14 cellular contexts compared by ENCODE assay signal in the genomic region with DNA sequence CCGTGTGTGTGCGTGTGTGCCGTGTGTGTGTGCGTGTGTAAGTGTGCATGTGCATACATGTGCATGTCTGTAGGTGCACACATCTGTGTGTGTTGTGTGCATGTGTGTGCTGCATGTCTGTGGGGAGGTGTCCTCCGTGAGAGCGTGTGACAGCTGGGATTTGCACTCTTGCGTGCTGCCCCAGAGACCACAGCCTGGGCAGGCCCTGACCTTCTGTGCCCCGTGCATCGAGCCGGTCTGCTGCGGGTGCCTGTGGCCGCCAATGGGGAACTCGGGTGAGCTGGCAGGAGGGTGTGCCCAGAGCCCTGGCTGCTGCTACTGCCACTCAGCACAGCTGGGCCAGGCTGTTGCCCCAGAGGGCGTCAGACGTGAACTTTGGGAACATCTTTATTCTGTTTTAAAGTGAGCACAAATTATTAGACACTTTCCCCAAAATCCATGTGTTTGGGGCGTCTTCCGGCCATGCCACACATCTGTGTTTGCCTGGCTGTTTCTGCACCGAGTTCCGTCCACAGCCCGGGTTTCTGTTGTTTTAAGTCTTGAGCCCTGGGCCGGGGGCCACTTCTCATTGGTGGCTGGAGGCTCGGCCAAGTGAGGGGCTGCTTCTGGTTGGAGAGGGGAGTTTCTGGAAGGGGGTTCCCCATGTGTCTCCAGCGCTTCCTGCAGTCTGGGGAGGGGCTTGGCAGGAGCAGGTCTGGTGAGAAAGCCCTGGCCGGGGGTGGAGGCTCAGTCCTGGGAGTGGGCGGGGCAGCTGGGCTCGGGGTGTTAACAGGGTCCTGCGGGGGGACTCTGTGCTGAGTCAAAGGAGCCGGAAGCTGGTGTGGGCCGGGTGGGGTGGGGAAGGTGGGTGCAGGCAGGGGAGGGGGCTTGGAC. TPM values are rescaled to one million over a fixed set of nuclear protein-coding genes. Genes with fewer than 3 reads are reported as not detected.
DNase-seq lines count a peak whose midpoint lies in the region; FAIRE-seq and TF ChIP-seq lines count a peak whose summit lies in the region.
"Had no signal": no experiment of that assay in that cellular context is flagged by ENCODE, and none has a peak within 500 bp of the region (broad histone marks: within the 10 kb centered on the region; RNA-seq: fewer than 3 reads in every experiment).

No MANE protein-coding gene starts in this region.

- no peak for FAIRE-seq in urothelium cell line (lab: Jason Lieb, UNC)

- TF ChIP-seq EP300 in stomach (IDR thresholded peaks at IDR 0.05) (no peak), esophagus muscularis mucosa (IDR thresholded peaks at IDR 0.05) (no peak)

- H3K4me3 Mint-ChIP-seq in activated naive CD4-positive, alpha-beta T cell treated with anti-CD3 and anti-CD28 coated beads, Interleukin-2, amount 10 ng/mL, durations not matched to agents 7 days and 5 days, result no peak overlapping the region
- H3K4me3 Mint-ChIP-seq in brain (peak overlapping the region in 3 of 5 experiments; percentile 10 to 45 (median 18)), progenitor cell of endocrine pancreas (ENCODE audit: low read depth) (no peak overlapping the region)
- H3K4me3 Mint-ChIP-seq: activated B cell treated with CpG ODN at 0.5 μM for 24 hours; activated naive CD4-positive, alpha-beta T cell treated with anti-CD3 and anti-CD28 coated beads, Interleukin-2, amount 50 U/mL, for 24 hours had no signal

- 16 to 32% (median 23%) methylated on average over 16 to 29 of the region's 29 CpGs for WGBS in stomach, 5 donors
- 71% methylated on average over 7 of the region's 29 CpGs for WGBS in esophagus muscularis mucosa

- CTCF ChIA-PET in activated naive CD4-positive, alpha-beta T cell treated with anti-CD3 and anti-CD28 coated beads, Interleukin-2, amount 10 ng/mL, durations not matched to agents 7 days and 5 days (lab: Charles Lee), result interaction anchor here (0.6 kb wide), 1 partner anchor 50 kb away, joined by 3 read pairs; no protein-coding TSS in a partner anchor

- peaks cover 11% of the 10 kb centered on the region for H3K27me3 Mint-ChIP-seq in activated naive CD4-positive, alpha-beta T cell treated with anti-CD3 and anti-CD28 coated beads, Interleukin-2, amount 10 ng/mL, durations not matched to agents 7 days and 5 days
- H3K27me3 Mint-ChIP-seq in brain, result no peaks in the 10 kb centered on the region
- H3K27me3 Mint-ChIP-seq in progenitor cell of endocrine pancreas, result no peaks in the 10 kb centered on the region
- H3K27me3 Mint-ChIP-seq: activated naive CD4-positive, alpha-beta T cell treated with anti-CD3 and anti-CD28 coated beads, Interleukin-2, amount 50 U/mL, for 24 hours had no signal

- H3K27ac ChIP-seq in stomach, result no peak overlapping the region
- no peak overlapping the region for H3K27ac ChIP-seq in esophagus muscularis mucosa (replicated peaks in 1 of 4)

- H3K36me3 ChIP-seq in stomach (peaks cover 0 to 31% (median 25%) of the 10 kb centered on the region in 4 donors), esophagus muscularis mucosa (peaks cover 0 to 29% (median 6%) of the 10 kb centered on the region in 4 donors)

- DNase-seq in activated naive CD4-positive, alpha-beta T cell treated with anti-CD3 and anti-CD28 coated beads, Interleukin-2, amount 10 ng/mL, durations not matched to agents 7 days and 5 days, result peak; percentile 23
- DNase-seq in activated naive CD4-positive, alpha-beta T cell (lab: John Stamatoyannopoulos, UW), result no peak
- peak; percentile 64 for DNase-seq in iPS-NIHi7 (ENCODE audit: extremely low spot score)
- peak; percentile 65 for DNase-seq in stomach
- DNase-seq in esophagus muscularis mucosa (ENCODE audit: extremely low spot score), result no peak
- DNase-seq in urothelium cell line (ENCODE audit: low spot score), result no peak
- DNase-seq in progenitor cell of endocrine pancreas (ENCODE audit: low spot score, unreplicated experiment), result no peak
- DNase-seq: activated B cell treated with CpG ODN at 0.5 μM for 24 hours, NCI-H1694 treated with DMSO at 0.1 percent for 48 hours, OCI-M1 had no signal

- H3K9me3 Mint-ChIP-seq in activated naive CD4-positive, alpha-beta T cell treated with anti-CD3 and anti-CD28 coated beads, Interleukin-2, amount 10 ng/mL, durations not matched to agents 7 days and 5 days, result no peaks in the 10 kb centered on the region
- no peaks in the 10 kb centered on the region for H3K9me3 Mint-ChIP-seq in brain
- no peaks in the 10 kb centered on the region for H3K9me3 Mint-ChIP-seq in progenitor cell of endocrine pancreas (ENCODE audit: low read depth)
- H3K9me3 Mint-ChIP-seq: activated B cell treated with CpG ODN at 0.5 μM for 24 hours; activated naive CD4-positive, alpha-beta T cell treated with anti-CD3 and anti-CD28 coated beads, Interleukin-2, amount 50 U/mL, for 24 hours had no signal

- no peaks in the 10 kb centered on the region for H3K9me3 ChIP-seq in stomach
- no peaks in the 10 kb centered on the region for H3K9me3 ChIP-seq in esophagus muscularis mucosa

- no peak overlapping the region for H3K4me3 ChIP-seq in stomach
- H3K4me3 ChIP-seq in esophagus muscularis mucosa, result no peak overlapping the region

- peaks cover 4% of the 10 kb centered on the region for H3K4me1 Mint-ChIP-seq in activated naive CD4-positive, alpha-beta T cell treated with anti-CD3 and anti-CD28 coated beads, Interleukin-2, amount 10 ng/mL, durations not matched to agents 7 days and 5 days
- peaks cover 16% of the 10 kb centered on the region for H3K4me1 Mint-ChIP-seq in brain
- peaks cover 2% of the 10 kb centered on the region for H3K4me1 Mint-ChIP-seq in progenitor cell of endocrine pancreas (ENCODE audit: low read depth)

- H3K27me3 ChIP-seq in stomach, result no peaks in the 10 kb centered on the region
- no peaks in the 10 kb centered on the region for H3K27me3 ChIP-seq in esophagus muscularis mucosa

- TF ChIP-seq CTCF in brain (conservative IDR thresholded peaks at IDR 0.05), result no peak
- no peak for TF ChIP-seq CTCF in stomach (IDR thresholded peaks at IDR 0.05)
- no peak for TF ChIP-seq CTCF in esophagus muscularis mucosa (IDR thresholded peaks at IDR 0.05)
- TF ChIP-seq CTCF in progenitor cell of endocrine pancreas (IDR thresholded peaks at IDR 0.05; ENCODE audit: unreplicated experiment), result no peak

- no peaks in the 10 kb centered on the region for H3K36me3 Mint-ChIP-seq in activated naive CD4-positive, alpha-beta T cell treated with anti-CD3 and anti-CD28 coated beads, Interleukin-2, amount 10 ng/mL, durations not matched to agents 7 days and 5 days
- no peaks in the 10 kb centered on the region for H3K36me3 Mint-ChIP-seq in brain
- peaks cover 1% of the 10 kb centered on the region for H3K36me3 Mint-ChIP-seq in progenitor cell of endocrine pancreas (ENCODE audit: insufficient read depth)
- H3K36me3 Mint-ChIP-seq: activated naive CD4-positive, alpha-beta T cell treated with anti-CD3 and anti-CD28 coated beads, Interleukin-2, amount 50 U/mL, for 24 hours had no signal

- no peak for TF ChIP-seq POLR2A in stomach (IDR thresholded peaks at IDR 0.05)
- no peak for TF ChIP-seq POLR2A in esophagus muscularis mucosa (IDR thresholded peaks at IDR 0.05; ENCODE audit: low read depth)

- H3K4me1 ChIP-seq in stomach (peaks cover 6 to 62% (median 28%) of the 10 kb centered on the region in 4 donors), esophagus muscularis mucosa (peaks cover 0 to 51% (median 18%) of the 10 kb centered on the region in 4 donors)

- intact Hi-C loops in stomach (cut with DNase I; ENCODE audit: low total_unique reads) (no loop called here), esophagus muscularis mucosa (cut with DNase I) (no loop called here)

- H3K27ac Mint-ChIP-seq in activated naive CD4-positive, alpha-beta T cell treated with anti-CD3 and anti-CD28 coated beads, Interleukin-2, amount 10 ng/mL, durations not matched to agents 7 days and 5 days, result no peak overlapping the region
- peak overlapping the region in 1 of 5 experiments; percentile 57 for H3K27ac Mint-ChIP-seq in brain
- H3K27ac Mint-ChIP-seq in progenitor cell of endocrine pancreas, result no peak overlapping the region
- H3K27ac Mint-ChIP-seq: activated B cell treated with CpG ODN at 0.5 μM for 24 hours; activated naive CD4-positive, alpha-beta T cell treated with anti-CD3 and anti-CD28 coated beads, Interleukin-2, amount 50 U/mL, for 24 hours had no signal

RNA-seq across cellular contexts. Expression of gene CEP170B, which starts 7.6 kb away (rescaled TPM):
- polyA plus RNA-seq in brain (ENCODE audit: insufficient read depth, low read depth, low replicate concordance) (35.2 TPM), stomach (10 to 100 TPM in 2 of 3 donors, 1 to 10 TPM in 1; 9.6 to 15.4 (median 13.2) TPM)
- total RNA-seq in stomach (100 to 1,000 TPM in 1 of 5 donors, 10 to 100 TPM in 4; 12.7 to 483 (median 46.1) TPM), esophagus muscularis mucosa (10 to 100 TPM; 24.1 to 70.6 (median 45.7) TPM), progenitor cell of endocrine pancreas (48.9 and 49.3 TPM in 2 replicates)

RNA-seq across cellular contexts. Expression of gene PLD4, which starts 52.0 kb away (rescaled TPM):
- polyA plus RNA-seq in brain (ENCODE audit: insufficient read depth, low read depth, low replicate concordance) (6.0 TPM), stomach (1 to 10 TPM in 1 of 3 donors, under 1 TPM in 1, not detected in 1; 0.70 to 1.7 TPM)
- total RNA-seq in stomach (1 to 10 TPM in 1 of 5 donors, under 1 TPM in 1, not detected in 3; 0.14 to 2.6 TPM), esophagus muscularis mucosa (under 1 TPM; under 0.01 to 0.50 (median 0.15) TPM), progenitor cell of endocrine pancreas (0.05 TPM in 1 of 2 replicates, not detected in the other)
- total RNA-seq: A673, glomerular endothelial cell had no signal

Comparison
In these comparisons a context has a peak if more than half of its experiments do, and no peak if none do; other contexts are left out.
1. DNase-seq: peak in activated naive CD4-positive, alpha-beta T cell treated with anti-CD3 and anti-CD28 coated beads, Interleukin-2, amount 10 ng/mL, durations not matched to agents 7 days and 5 days (single experiment), iPS-NIHi7 (single experiment) and stomach (single experiment); none in activated naive CD4-positive, alpha-beta T cell (0 of 4), esophagus muscularis mucosa (single experiment), urothelium cell line (single experiment) and progenitor cell of endocrine pancreas (single experiment).
2. H3K4me3 Mint-ChIP-seq: peak in brain (3 of 5); none in activated naive CD4-positive, alpha-beta T cell treated with anti-CD3 and anti-CD28 coated beads, Interleukin-2, amount 10 ng/mL, durations not matched to agents 7 days and 5 days (single experiment) and progenitor cell of endocrine pancreas (single experiment).